In the genomic region with DNA sequence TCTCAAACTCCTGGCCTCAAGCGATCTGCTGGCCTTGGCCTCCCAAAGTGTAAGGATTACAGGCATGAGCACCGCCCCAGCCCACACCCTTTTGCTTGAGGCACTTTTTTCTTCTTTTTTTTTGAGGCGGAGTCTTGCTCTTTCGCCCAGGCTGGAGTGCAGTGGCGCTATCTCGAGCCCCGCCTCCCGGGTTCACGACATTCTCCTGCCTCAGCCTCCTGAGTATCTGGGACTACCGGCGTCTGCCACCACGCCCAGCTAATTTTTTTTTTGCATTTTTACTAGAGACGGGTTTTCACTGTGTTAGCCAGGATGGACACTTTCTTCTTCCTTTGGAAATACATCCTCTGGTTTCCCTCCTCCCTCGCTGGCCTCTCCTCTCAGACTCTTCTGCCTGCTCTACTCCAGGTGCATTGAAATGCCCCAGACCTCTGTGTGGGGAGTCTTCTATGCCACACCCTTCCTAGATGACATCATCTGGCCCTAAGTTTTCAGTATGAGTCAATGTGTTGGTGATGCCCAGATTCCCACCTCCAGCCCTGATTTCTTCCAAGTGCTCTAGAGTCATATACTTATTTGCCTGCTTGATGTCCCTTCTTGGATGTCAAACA, we compare ENCODE assay signal across 1 cellular context.
TF ChIP-seq lines count a peak whose summit lies in the region.

No MANE protein-coding gene starts in this region.

TF ChIP-seq in HCT116, 20 proteins besides CTCF, POLR2A, EP300 and RAD21:
- TF ChIP-seq SRF (IDR thresholded peaks at IDR 0.05; ENCODE audit: low read depth) (no peak), CEBPB (IDR thresholded peaks at IDR 0.05; ENCODE audit: low read depth) (no peak), SIN3A (IDR thresholded peaks at IDR 0.05; ENCODE audit: low read depth) (no peak), POLR2AphosphoS5 (IDR thresholded peaks at IDR 0.05; ENCODE audit: low read depth, low read length) (peak; percentile 68; the same call in 1 of the 2 replicates), JUND (IDR thresholded peaks at IDR 0.05) (no peak), TCF7L2 (IDR thresholded peaks at IDR 0.05; ENCODE audit: borderline replicate concordance, extremely low read depth, insufficient read depth, insufficient read length) (no peak)
- TF ChIP-seq, protein P1, sequence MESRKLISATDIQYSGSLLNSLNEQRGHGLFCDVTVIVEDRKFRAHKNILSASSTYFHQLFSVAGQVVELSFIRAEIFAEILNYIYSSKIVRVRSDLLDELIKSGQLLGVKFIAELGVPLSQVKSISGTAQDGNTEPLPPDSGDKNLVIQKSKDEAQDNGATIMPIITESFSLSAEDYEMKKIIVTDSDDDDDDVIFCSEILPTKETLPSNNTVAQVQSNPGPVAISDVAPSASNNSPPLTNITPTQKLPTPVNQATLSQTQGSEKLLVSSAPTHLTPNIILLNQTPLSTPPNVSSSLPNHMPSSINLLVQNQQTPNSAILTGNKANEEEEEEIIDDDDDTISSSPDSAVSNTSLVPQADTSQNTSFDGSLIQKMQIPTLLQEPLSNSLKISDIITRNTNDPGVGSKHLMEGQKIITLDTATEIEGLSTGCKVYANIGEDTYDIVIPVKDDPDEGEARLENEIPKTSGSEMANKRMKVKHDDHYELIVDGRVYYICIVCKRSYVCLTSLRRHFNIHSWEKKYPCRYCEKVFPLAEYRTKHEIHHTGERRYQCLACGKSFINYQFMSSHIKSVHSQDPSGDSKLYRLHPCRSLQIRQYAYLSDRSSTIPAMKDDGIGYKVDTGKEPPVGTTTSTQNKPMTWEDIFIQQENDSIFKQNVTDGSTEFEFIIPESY (IDR thresholded peaks at IDR 0.05; ENCODE audit: extremely low read depth, insufficient replicate concordance, low read length): no peak
- TF ChIP-seq, protein P2, sequence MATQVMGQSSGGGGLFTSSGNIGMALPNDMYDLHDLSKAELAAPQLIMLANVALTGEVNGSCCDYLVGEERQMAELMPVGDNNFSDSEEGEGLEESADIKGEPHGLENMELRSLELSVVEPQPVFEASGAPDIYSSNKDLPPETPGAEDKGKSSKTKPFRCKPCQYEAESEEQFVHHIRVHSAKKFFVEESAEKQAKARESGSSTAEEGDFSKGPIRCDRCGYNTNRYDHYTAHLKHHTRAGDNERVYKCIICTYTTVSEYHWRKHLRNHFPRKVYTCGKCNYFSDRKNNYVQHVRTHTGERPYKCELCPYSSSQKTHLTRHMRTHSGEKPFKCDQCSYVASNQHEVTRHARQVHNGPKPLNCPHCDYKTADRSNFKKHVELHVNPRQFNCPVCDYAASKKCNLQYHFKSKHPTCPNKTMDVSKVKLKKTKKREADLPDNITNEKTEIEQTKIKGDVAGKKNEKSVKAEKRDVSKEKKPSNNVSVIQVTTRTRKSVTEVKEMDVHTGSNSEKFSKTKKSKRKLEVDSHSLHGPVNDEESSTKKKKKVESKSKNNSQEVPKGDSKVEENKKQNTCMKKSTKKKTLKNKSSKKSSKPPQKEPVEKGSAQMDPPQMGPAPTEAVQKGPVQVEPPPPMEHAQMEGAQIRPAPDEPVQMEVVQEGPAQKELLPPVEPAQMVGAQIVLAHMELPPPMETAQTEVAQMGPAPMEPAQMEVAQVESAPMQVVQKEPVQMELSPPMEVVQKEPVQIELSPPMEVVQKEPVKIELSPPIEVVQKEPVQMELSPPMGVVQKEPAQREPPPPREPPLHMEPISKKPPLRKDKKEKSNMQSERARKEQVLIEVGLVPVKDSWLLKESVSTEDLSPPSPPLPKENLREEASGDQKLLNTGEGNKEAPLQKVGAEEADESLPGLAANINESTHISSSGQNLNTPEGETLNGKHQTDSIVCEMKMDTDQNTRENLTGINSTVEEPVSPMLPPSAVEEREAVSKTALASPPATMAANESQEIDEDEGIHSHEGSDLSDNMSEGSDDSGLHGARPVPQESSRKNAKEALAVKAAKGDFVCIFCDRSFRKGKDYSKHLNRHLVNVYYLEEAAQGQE (IDR thresholded peaks at IDR 0.05; ENCODE audit: low read depth): no peak
